ENCODE assay signal across 1 cellular context in the genomic region with DNA sequence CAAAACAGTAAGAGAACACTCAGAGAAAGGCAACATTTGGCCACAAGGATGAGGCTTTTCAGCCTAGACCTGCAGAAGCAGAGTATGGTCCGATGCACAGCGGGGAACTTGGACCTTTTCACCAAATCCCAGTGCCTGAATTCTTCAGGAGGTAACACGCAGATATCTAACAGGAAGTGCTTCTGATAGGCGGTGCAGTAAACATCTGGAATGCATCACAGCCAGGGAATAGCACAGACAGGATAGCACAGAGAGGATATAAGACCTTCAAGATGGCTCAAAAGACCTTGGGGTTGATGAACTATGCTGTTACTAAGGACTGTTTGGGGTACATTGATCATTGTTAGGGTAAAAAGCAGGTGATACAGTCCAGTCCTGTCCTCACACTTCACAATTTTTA.
TF ChIP-seq lines count a peak whose summit lies in the region.

No MANE protein-coding gene starts in this region.

TF ChIP-seq in GM23338, 12 proteins besides CTCF, POLR2A, EP300 and RAD21 (continued from another document):
- TF ChIP-seq, protein P1, sequence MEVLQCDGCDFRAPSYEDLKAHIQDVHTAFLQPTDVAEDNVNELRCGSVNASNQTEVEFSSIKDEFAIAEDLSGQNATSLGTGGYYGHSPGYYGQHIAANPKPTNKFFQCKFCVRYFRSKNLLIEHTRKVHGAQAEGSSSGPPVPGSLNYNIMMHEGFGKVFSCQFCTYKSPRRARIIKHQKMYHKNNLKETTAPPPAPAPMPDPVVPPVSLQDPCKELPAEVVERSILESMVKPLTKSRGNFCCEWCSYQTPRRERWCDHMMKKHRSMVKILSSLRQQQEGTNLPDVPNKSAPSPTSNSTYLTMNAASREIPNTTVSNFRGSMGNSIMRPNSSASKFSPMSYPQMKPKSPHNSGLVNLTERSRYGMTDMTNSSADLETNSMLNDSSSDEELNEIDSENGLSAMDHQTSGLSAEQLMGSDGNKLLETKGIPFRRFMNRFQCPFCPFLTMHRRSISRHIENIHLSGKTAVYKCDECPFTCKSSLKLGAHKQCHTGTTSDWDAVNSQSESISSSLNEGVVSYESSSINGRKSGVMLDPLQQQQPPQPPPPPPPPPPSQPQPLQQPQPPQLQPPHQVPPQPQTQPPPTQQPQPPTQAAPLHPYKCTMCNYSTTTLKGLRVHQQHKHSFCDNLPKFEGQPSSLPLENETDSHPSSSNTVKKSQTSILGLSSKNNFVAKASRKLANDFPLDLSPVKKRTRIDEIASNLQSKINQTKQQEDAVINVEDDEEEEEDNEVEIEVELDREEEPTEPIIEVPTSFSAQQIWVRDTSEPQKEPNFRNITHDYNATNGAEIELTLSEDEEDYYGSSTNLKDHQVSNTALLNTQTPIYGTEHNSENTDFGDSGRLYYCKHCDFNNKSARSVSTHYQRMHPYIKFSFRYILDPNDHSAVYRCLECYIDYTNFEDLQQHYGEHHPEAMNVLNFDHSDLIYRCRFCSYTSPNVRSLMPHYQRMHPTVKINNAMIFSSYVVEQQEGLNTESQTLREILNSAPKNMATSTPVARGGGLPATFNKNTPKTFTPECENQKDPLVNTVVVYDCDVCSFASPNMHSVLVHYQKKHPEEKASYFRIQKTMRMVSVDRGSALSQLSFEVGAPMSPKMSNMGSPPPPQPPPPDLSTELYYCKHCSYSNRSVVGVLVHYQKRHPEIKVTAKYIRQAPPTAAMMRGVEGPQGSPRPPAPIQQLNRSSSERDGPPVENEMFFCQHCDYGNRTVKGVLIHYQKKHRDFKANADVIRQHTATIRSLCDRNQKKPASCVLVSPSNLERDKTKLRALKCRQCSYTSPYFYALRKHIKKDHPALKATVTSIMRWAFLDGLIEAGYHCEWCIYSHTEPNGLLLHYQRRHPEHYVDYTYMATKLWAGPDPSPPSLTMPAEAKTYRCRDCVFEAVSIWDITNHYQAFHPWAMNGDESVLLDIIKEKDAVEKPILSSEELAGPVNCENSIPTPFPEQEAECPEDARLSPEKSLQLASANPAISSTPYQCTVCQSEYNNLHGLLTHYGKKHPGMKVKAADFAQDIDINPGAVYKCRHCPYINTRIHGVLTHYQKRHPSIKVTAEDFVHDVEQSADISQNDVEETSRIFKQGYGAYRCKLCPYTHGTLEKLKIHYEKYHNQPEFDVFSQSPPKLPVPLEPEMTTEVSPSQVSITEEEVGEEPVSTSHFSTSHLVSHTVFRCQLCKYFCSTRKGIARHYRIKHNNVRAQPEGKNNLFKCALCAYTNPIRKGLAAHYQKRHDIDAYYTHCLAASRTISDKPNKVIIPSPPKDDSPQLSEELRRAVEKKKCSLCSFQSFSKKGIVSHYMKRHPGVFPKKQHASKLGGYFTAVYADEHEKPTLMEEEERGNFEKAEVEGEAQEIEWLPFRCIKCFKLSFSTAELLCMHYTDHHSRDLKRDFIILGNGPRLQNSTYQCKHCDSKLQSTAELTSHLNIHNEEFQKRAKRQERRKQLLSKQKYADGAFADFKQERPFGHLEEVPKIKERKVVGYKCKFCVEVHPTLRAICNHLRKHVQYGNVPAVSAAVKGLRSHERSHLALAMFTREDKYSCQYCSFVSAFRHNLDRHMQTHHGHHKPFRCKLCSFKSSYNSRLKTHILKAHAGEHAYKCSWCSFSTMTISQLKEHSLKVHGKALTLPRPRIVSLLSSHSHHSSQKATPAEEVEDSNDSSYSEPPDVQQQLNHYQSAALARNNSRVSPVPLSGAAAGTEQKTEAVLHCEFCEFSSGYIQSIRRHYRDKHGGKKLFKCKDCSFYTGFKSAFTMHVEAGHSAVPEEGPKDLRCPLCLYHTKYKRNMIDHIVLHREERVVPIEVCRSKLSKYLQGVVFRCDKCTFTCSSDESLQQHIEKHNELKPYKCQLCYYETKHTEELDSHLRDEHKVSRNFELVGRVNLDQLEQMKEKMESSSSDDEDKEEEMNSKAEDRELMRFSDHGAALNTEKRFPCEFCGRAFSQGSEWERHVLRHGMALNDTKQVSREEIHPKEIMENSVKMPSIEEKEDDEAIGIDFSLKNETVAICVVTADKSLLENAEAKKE (CRISPR knock-in tag; IDR thresholded peaks at IDR 0.05): no peak
- TF ChIP-seq CREB1 (CRISPR knock-in tag; IDR thresholded peaks at IDR 0.05; ENCODE audit: low read depth) (no peak), ZNF114 (CRISPR knock-in tag; IDR thresholded peaks at IDR 0.05) (no peak), POLR2AphosphoS5 (IDR thresholded peaks at IDR 0.05; ENCODE audit: low read depth) (no peak), STAT1 (IDR thresholded peaks at IDR 0.05; ENCODE audit: unreplicated experiment) (no peak)
